In genomic region chr3:50229490-50229889, GRCh38 we compare ENCODE assay signal across 1 cellular context.
TF ChIP-seq lines count a peak whose summit lies in the region.

No MANE protein-coding gene starts in this region.

TF ChIP-seq in HepG2, 621 proteins besides CTCF, POLR2A, EP300 and RAD21:
- TF ChIP-seq JDP2 (CRISPR knock-in tag; IDR thresholded peaks at IDR 0.05; ENCODE audit: borderline replicate concordance) (no peak), MYC (CRISPR knock-in tag; IDR thresholded peaks at IDR 0.05; ENCODE audit: borderline replicate concordance) (no peak), ZNF274 (CRISPR knock-in tag; IDR thresholded peaks at IDR 0.05) (no peak), ZNF574 (CRISPR knock-in tag; IDR thresholded peaks at IDR 0.05) (0 out of 2 replicates have a peak, but pooled peaks have one; percentile 5), ZNF784 (CRISPR knock-in tag; IDR thresholded peaks at IDR 0.05; ENCODE audit: borderline replicate concordance) (no peak)
